18 cellular contexts compared by ENCODE assay signal in the genomic region with DNA sequence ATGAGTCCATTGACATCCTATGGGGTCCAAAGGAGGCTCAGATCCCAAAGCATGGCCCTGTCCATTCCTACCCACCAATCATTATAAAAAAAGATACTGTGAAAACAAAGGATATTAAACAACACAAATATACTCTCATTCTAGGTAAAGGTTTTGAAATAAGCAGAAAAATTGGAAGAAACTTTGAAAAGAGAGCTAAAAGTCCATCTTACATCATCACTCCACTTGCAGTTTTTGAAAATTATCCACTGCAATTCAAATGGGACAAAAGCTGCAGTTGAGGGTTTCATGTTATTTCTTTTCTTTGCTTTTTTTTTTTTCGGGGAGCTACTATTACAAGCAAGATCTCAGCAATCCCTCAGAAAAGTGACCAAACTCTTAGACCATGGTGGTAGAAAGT.
DNase-seq lines count a peak whose midpoint lies in the region; ATAC-seq, FAIRE-seq and TF ChIP-seq lines count a peak whose summit lies in the region.
"Had no signal": no experiment of that assay in that cellular context is flagged by ENCODE, and none has a peak within 500 bp of the region (broad histone marks: within the 10 kb centered on the region; RNA-seq: fewer than 3 reads in every experiment).

No MANE protein-coding gene starts in this region.

- POLR2A ChIA-PET in HepG2 (lab: Yijun Ruan, JAX), result no interaction called here

- no peaks in the 10 kb centered on the region for H3K27me3 ChIP-seq in liver (ENCODE audit: control insufficient read depth in 4 of 4, insufficient read depth in 4 of 4, low read length in 3 of 4)
- H3K27me3 ChIP-seq in HepG2 (ENCODE audit: control insufficient read depth in 1 of 2, insufficient read depth in 2 of 2, low read length in 2 of 2), result no peaks in the 10 kb centered on the region
- no peaks in the 10 kb centered on the region for H3K27me3 ChIP-seq in subcutaneous abdominal adipose tissue (ENCODE audit: control insufficient read depth in 5 of 5, insufficient read depth in 4 of 5, low read length in 5 of 5)
- H3K27me3 ChIP-seq: BLaER1 treated with 17β-estradiol and CSF1 and Interleukin-3, amounts not matched to agents 10 nM and 100 nM had no signal

- CTCF ChIA-PET in HepG2 (lab: Yijun Ruan, JAX; ENCODE audit: low intra/inter-chr PET ratio, low total read pairs), result no interaction called here

- no peak for FAIRE-seq in HepG2 (lab: Jason Lieb, UNC)
- FAIRE-seq: GM12891, H54 had no signal

- no peaks in the 10 kb centered on the region for H4K20me1 ChIP-seq in HepG2 (ENCODE audit: insufficient read depth, low read length)
- H4K20me1 ChIP-seq: BLaER1 treated with 17β-estradiol and CSF1 and Interleukin-3, amounts not matched to agents 10 nM and 100 nM had no signal

- BruUV-seq in HepG2 (replicated peaks; lab: Mats Ljungman, UMichigan), result no TSS peak

- peak overlapping the region in 1 of 2 donors; percentile 61 for H3K27ac ChIP-seq in liver (ENCODE audit: low read depth in 1 of 2, low read length in 2 of 2)
- H3K27ac ChIP-seq in HepG2 (ENCODE audit: extremely low read length, insufficient read depth, low read length), result no peak overlapping the region
- peak overlapping the region; percentile 91 for H3K27ac ChIP-seq in subcutaneous abdominal adipose tissue (ENCODE audit: low read depth, low read length)
- H3K27ac ChIP-seq: BLaER1 treated with 17β-estradiol and CSF1 and Interleukin-3, amounts not matched to agents 10 nM and 100 nM; GM23248; HL-60 had no signal

- H3K4me3 Mint-ChIP-seq in stimulated activated naive CD8-positive, alpha-beta T cell treated with anti-CD3 and anti-CD28 coated beads, Interleukin-15, amount 100 ng/mL, for 72 hours, result no peak overlapping the region
- H3K4me3 Mint-ChIP-seq: CD4-positive, CD25-positive, alpha-beta regulatory T cell had no signal

- H3K4me3 ChIP-seq in liver (ENCODE audit: low read depth in 1 of 3, low read length in 3 of 3), result no peak overlapping the region
- H3K4me3 ChIP-seq in HepG2 (replicated peaks in 1 of 3; ENCODE audit: insufficient read depth in 1 of 3, low read depth in 2 of 3, low read length in 3 of 3), result no peak overlapping the region
- no peak overlapping the region for H3K4me3 ChIP-seq in subcutaneous abdominal adipose tissue (ENCODE audit: low read depth in 1 of 5, low read length in 5 of 5)
- H3K4me3 ChIP-seq: BLaER1 treated with 17β-estradiol and CSF1 and Interleukin-3, amounts not matched to agents 10 nM and 100 nM; GM23248 had no signal

- no peaks in the 10 kb centered on the region for H3K9me3 ChIP-seq in liver (ENCODE audit: control insufficient read depth in 4 of 4, low read length in 3 of 4)
- no peaks in the 10 kb centered on the region for H3K9me3 ChIP-seq in HepG2 (ENCODE audit: low read length)
- no peaks in the 10 kb centered on the region for H3K9me3 ChIP-seq in subcutaneous abdominal adipose tissue (ENCODE audit: control insufficient read depth in 5 of 5, low read length in 5 of 5)
- H3K9me3 ChIP-seq: BLaER1 treated with 17β-estradiol and CSF1 and Interleukin-3, amounts not matched to agents 10 nM and 100 nM had no signal

- no peak overlapping the region for H3K4me2 ChIP-seq in HepG2 (ENCODE audit: low read depth, low read length)
- H3K4me2 ChIP-seq: BLaER1 treated with 17β-estradiol and CSF1 and Interleukin-3, amounts not matched to agents 10 nM and 100 nM had no signal

- no peak overlapping the region for H3K9ac ChIP-seq in liver (ENCODE audit: low read depth in 1 of 2, low read length in 2 of 2)
- no peak overlapping the region for H3K9ac ChIP-seq in HepG2 (ENCODE audit: insufficient read depth, low read depth, low read length)
- H3K9ac ChIP-seq in subcutaneous abdominal adipose tissue (ENCODE audit: low read length in 5 of 5), result peak overlapping the region in 1 of 5 donors; percentile 20
- H3K9ac ChIP-seq: BLaER1 treated with 17β-estradiol and CSF1 and Interleukin-3, amounts not matched to agents 10 nM and 100 nM; GM23248 had no signal

- H3K4me1 ChIP-seq in liver (ENCODE audit: control insufficient read depth in 4 of 4, insufficient read depth in 4 of 4, low read length in 3 of 4) (peaks cover 5 to 49% (median 40%) of the 10 kb centered on the region in 4 donors), HepG2 (ENCODE audit: insufficient read depth, low read length) (no peaks in the 10 kb centered on the region), subcutaneous abdominal adipose tissue (ENCODE audit: control insufficient read depth in 5 of 5, insufficient read depth in 5 of 5, low read length in 5 of 5) (peaks cover 5 to 68% (median 56%) of the 10 kb centered on the region in 5 donors)
- H3K4me1 ChIP-seq: BLaER1 treated with 17β-estradiol and CSF1 and Interleukin-3, amounts not matched to agents 10 nM and 100 nM had no signal

- intact Hi-C loops in HepG2 (cut with micrococcal nuclease; ENCODE audit: unreplicated experiment), result no loop called here

- in situ Hi-C loops in HepG2 (cut with HindIII; ENCODE audit: extremely low pct_ligation_motif_present, low pct_unique_long_range_greater_than_20kb), result no loop called here

- TF ChIP-seq RAD21 in liver (IDR thresholded peaks at IDR 0.05), result peak; percentile 22 to 28
- TF ChIP-seq RAD21 in HepG2 (CRISPR knock-in tag; IDR thresholded peaks at IDR 0.05), result no peak

- H3K4me1 Mint-ChIP-seq in stimulated activated naive CD8-positive, alpha-beta T cell treated with anti-CD3 and anti-CD28 coated beads, Interleukin-15, amount 100 ng/mL, for 72 hours, result no peaks in the 10 kb centered on the region
- H3K4me1 Mint-ChIP-seq: CD4-positive, CD25-positive, alpha-beta regulatory T cell had no signal

- TF ChIP-seq EP300 in HepG2 (IDR thresholded peaks at IDR 0.05; ENCODE audit: low read depth in 2 of 2, low read length in 2 of 2) (no peak), HepG2 (CRISPR knock-in tag; IDR thresholded peaks at IDR 0.05; ENCODE audit: borderline replicate concordance) (no peak)

- DNase-seq in HepG2 (ENCODE audit: low spot score) (no peak), left lobe of liver (ENCODE audit: low spot score) (no peak), NCI-H187 (lab: John Stamatoyannopoulos, UW) (no peak), T1000 (lab: John Stamatoyannopoulos, UW) (no peak)
- DNase-seq in stimulated activated naive CD8-positive, alpha-beta T cell treated with anti-CD3 and anti-CD28 coated beads, Interleukin-15, amount 100 ng/mL, for 72 hours, result no peak
- DNase-seq: ACHN; Calu3; CD4-positive, CD25-positive, alpha-beta regulatory T cell; DMS 273 treated with DMSO at 0.1 percent for 48 hours; DMS79; GM23248 had no signal

- H3K36me3 ChIP-seq in liver (ENCODE audit: control insufficient read depth in 4 of 4, insufficient read depth in 3 of 4, low read depth in 1 of 4, low read length in 3 of 4) (no peaks in the 10 kb centered on the region), HepG2 (replicated peaks in 1 of 2; ENCODE audit: control insufficient read depth in 1 of 2, insufficient read depth in 2 of 2, low read length in 2 of 2) (no peaks in the 10 kb centered on the region), subcutaneous abdominal adipose tissue (ENCODE audit: control insufficient read depth in 5 of 5, insufficient read depth in 5 of 5, low read length in 5 of 5) (no peaks in the 10 kb centered on the region)
- H3K36me3 ChIP-seq: BLaER1 treated with 17β-estradiol and CSF1 and Interleukin-3, amounts not matched to agents 10 nM and 100 nM had no signal

- no peaks in the 10 kb centered on the region for H3K9me3 Mint-ChIP-seq in stimulated activated naive CD8-positive, alpha-beta T cell treated with anti-CD3 and anti-CD28 coated beads, Interleukin-15, amount 100 ng/mL, for 72 hours

- H2AFZ ChIP-seq in HepG2 (ENCODE audit: low read length), result no peak overlapping the region
- H2AFZ ChIP-seq: GM23248 had no signal

- TF ChIP-seq CTCF in liver (IDR thresholded peaks at IDR 0.05; ENCODE audit: low read depth, low read length, missing input control) (no peak), HepG2 (CRISPR knock-in tag; IDR thresholded peaks at IDR 0.05) (no peak)

- no peak overlapping the region for H3K27ac Mint-ChIP-seq in stimulated activated naive CD8-positive, alpha-beta T cell treated with anti-CD3 and anti-CD28 coated beads, Interleukin-15, amount 100 ng/mL, for 72 hours
- H3K27ac Mint-ChIP-seq: CD4-positive, CD25-positive, alpha-beta regulatory T cell had no signal

- H3K27me3 Mint-ChIP-seq in stimulated activated naive CD8-positive, alpha-beta T cell treated with anti-CD3 and anti-CD28 coated beads, Interleukin-15, amount 100 ng/mL, for 72 hours, result no peaks in the 10 kb centered on the region
- H3K27me3 Mint-ChIP-seq: CD4-positive, CD25-positive, alpha-beta regulatory T cell had no signal

- no peaks in the 10 kb centered on the region for H3K79me2 ChIP-seq in HepG2 (ENCODE audit: insufficient read depth, low read length)

- WGBS in liver, result 34% methylated on average over 1 of the region's 1 CpG
- WGBS in HepG2 (ENCODE audit: low lambda C conversion rate), result 67% methylated on average over 1 of the region's 1 CpG

- ATAC-seq in HepG2, result no peak
- peak; percentile 7 for ATAC-seq in left lobe of liver
- ATAC-seq in stimulated activated naive CD8-positive, alpha-beta T cell treated with anti-CD3 and anti-CD28 coated beads, Interleukin-15, amount 100 ng/mL, for 72 hours, result no peak
- ATAC-seq: HCT116 had no signal

- no peak for TF ChIP-seq POLR2A in HepG2 (IDR thresholded peaks at IDR 0.05; ENCODE audit: insufficient read depth in 1 of 2, low read depth in 2 of 2, low read length in 2 of 2)

TF ChIP-seq in HepG2, 621 proteins besides CTCF, POLR2A, EP300 and RAD21 (continues in another document):
- TF ChIP-seq SMARCC2 (IDR thresholded peaks at IDR 0.05) (no peak), PCBP2 (optimal IDR thresholded peaks at IDR 0.05; ENCODE audit: low read depth, low read length, poor library complexity, severe bottlenecking) (no peak), ZNF567 (CRISPR knock-in tag; IDR thresholded peaks at IDR 0.05; ENCODE audit: borderline replicate concordance) (no peak), KDM6A (CRISPR knock-in tag; IDR thresholded peaks at IDR 0.05; ENCODE audit: low read depth) (no peak), NCOR1 (IDR thresholded peaks at IDR 0.05; ENCODE audit: borderline replicate concordance, low read length) (no peak), ATF7 (IDR thresholded peaks at IDR 0.05) (no peak), ATF7 (CRISPR knock-in tag; IDR thresholded peaks at IDR 0.05) (no peak), KDM1A (CRISPR knock-in tag; IDR thresholded peaks at IDR 0.05) (no peak), SIX4 (CRISPR knock-in tag; IDR thresholded peaks at IDR 0.05) (no peak), ARID2 (CRISPR knock-in tag; IDR thresholded peaks at IDR 0.05; ENCODE audit: borderline replicate concordance) (no peak), ZNF839 (CRISPR knock-in tag; IDR thresholded peaks at IDR 0.05; ENCODE audit: borderline replicate concordance) (no peak), ONECUT2 (CRISPR knock-in tag; IDR thresholded peaks at IDR 0.05) (no peak)
